In genomic region chr9:128129976-128130590, GRCh38 we compare ENCODE assay signal across 9 cellular contexts. TPM values are rescaled to one million over a fixed set of nuclear protein-coding genes. Genes with fewer than 3 reads are reported as not detected.
DNase-seq lines count a peak whose midpoint lies in the region; ATAC-seq and TF ChIP-seq lines count a peak whose summit lies in the region.
"Not testable (repeated sequence)": the region's sequence is repeated elsewhere in the genome, so short reads cannot be mapped to it uniquely, and the experiment has no call there.
"Had no signal": no experiment of that assay in that cellular context is flagged by ENCODE, and none has a peak within 500 bp of the region (broad histone marks: within the 10 kb centered on the region; RNA-seq: fewer than 3 reads in every experiment).

No MANE protein-coding gene starts in this region.

- POLR2A ChIA-PET in T-cell (lab: Charles Lee), result not testable (repeated sequence)

- H3K4me1 Mint-ChIP-seq in T-cell (peaks cover 28 to 36% (median 34%) of the 10 kb centered on the region in 3 donors), naive B cell (peaks cover 23 to 29% (median 24%) of the 10 kb centered on the region in 3 donors), type B pancreatic cell (ENCODE audit: unreplicated experiment) (peaks cover 40% of the 10 kb centered on the region)

- peaks cover 4 to 19% of the 10 kb centered on the region in 2 donors for H3K4me1 ChIP-seq in ascending aorta

- DNase-seq in T-cell, result peak in 25 of 34 experiments; percentile 19 to 57 (median 36)
- DNase-seq in activated T-cell treated with anti-CD3 and anti-CD28 coated beads for 1 hour (ENCODE audit: low read depth), result peak; percentile 23
- DNase-seq in ascending aorta (ENCODE audit: low spot score in 2 of 2); fibroblast of villous mesenchyme (ENCODE audit: low read depth); type B pancreatic cell (ENCODE audit: extremely low spot score, unreplicated experiment): not testable (repeated sequence)
- peak; percentile 46 for DNase-seq in naive B cell
- DNase-seq in stimulated activated CD4-positive, alpha-beta T cell treated with anti-CD3 and anti-CD28 coated beads, Interleukin-15, amount 100 ng/mL, for 24 hours, result peak; percentile 67

- not testable (repeated sequence) for H3K9me3 ChIP-seq in ascending aorta

- peak overlapping the region; percentile 52 to 95 (median 74) for H3K4me3 Mint-ChIP-seq in T-cell
- H3K4me3 Mint-ChIP-seq in naive B cell, result peak overlapping the region; percentile 41 to 100 (median 79)
- peak overlapping the region; percentile 99 for H3K4me3 Mint-ChIP-seq in type B pancreatic cell

- not testable (repeated sequence) for H3K36me3 ChIP-seq in ascending aorta

- H3K27ac ChIP-seq in ascending aorta, result not testable (repeated sequence)

- H3K36me3 Mint-ChIP-seq in T-cell, naive B cell, type B pancreatic cell: not testable (repeated sequence)

- intact Hi-C loops in ascending aorta (cut with DNase I), result loop anchor here (5.0 kb wide), 2 partner anchors 153 to 192 kb away; partner anchors contain the start of genes COQ4 and TRUB2

- not testable (repeated sequence) for H3K4me3 ChIP-seq in ascending aorta; fibroblast of villous mesenchyme (ENCODE audit: low read depth, low read length)

- ATAC-seq in T-cell (replicated peaks in 1 of 4); naive B cell (ENCODE audit: low read depth in 2 of 2): not testable (repeated sequence)

- not testable (repeated sequence) for H3K27ac Mint-ChIP-seq in T-cell
- H3K27ac Mint-ChIP-seq in naive B cell (peak overlapping the region in 3 of 6 donors; percentile 22 to 62 (median 38)), type B pancreatic cell (peak overlapping the region; percentile 70)

- H3K9me3 Mint-ChIP-seq in T-cell, naive B cell, type B pancreatic cell: not testable (repeated sequence)

- H3K27me3 ChIP-seq in ascending aorta, result not testable (repeated sequence)

- CTCF ChIA-PET in T-cell (lab: Charles Lee), result interaction anchor here in 1 of 2 donors (0.6 kb wide), 1 partner anchor 291 kb away, joined by 3 read pairs; the partner anchor contains the start of gene CERCAM

- H3K27me3 Mint-ChIP-seq in T-cell (peaks cover 0 to 10% of the 10 kb centered on the region in 2 donors), naive B cell (peaks cover 5 to 20% (median 11%) of the 10 kb centered on the region in 3 donors)
- H3K27me3 Mint-ChIP-seq in type B pancreatic cell, result not testable (repeated sequence)

- peak; percentile 5 for TF ChIP-seq CTCF in GM12873 (IDR thresholded peaks at IDR 0.05; ENCODE audit: insufficient read depth, low read depth, low read length, missing control alignments)
- peak in 2 of 3 experiments; percentile 47 to 50 for TF ChIP-seq CTCF in ascending aorta (IDR thresholded peaks at IDR 0.05)
- TF ChIP-seq CTCF in fibroblast of villous mesenchyme (IDR thresholded peaks at IDR 0.05; ENCODE audit: insufficient read depth, low read depth, low read length), result peak; percentile 26
- TF ChIP-seq CTCF in type B pancreatic cell (conservative IDR thresholded peaks at IDR 0.05), result peak; percentile 69

RNA-seq across cellular contexts. Expression of gene PTGES2, which starts 2.6 kb away (rescaled TPM):
- 10 to 100 TPM; 60.2 to 91.7 (median 79.2) TPM for total RNA-seq in T-cell
- 97.2 TPM for total RNA-seq in ascending aorta
- 43.6 and 58.6 TPM in 2 replicates for total RNA-seq in fibroblast of villous mesenchyme
- polyA plus RNA-seq in naive B cell (ENCODE audit: low read depth in 6 of 6), result 10 to 100 TPM; 31.1 to 63.8 (median 40.8) TPM
- 67.2 and 85.0 TPM in 2 replicates for total RNA-seq in type B pancreatic cell (ENCODE audit: low replicate concordance)

RNA-seq across cellular contexts. Expression of gene LCN2, which starts 19.2 kb away (rescaled TPM):
- total RNA-seq in T-cell, result not detected
- total RNA-seq in ascending aorta, result not detected
- not detected in 2 replicates for total RNA-seq in fibroblast of villous mesenchyme
- polyA plus RNA-seq in naive B cell (ENCODE audit: low read depth in 6 of 6), result 1 to 10 TPM in 2 of 6 donors, under 1 TPM in 1, not detected in 3; 0.44 to 1.2 (median 1.2) TPM
- total RNA-seq in type B pancreatic cell (ENCODE audit: low replicate concordance), result 10.7 and 12.4 TPM in 2 replicates
- total RNA-seq: endothelial cell of umbilical vein had no signal
- polyA plus RNA-seq: endothelial cell of umbilical vein had no signal

RNA-seq across cellular contexts. Expression of gene BBLN, which starts 30.0 kb away (rescaled TPM):
- total RNA-seq in T-cell (10 to 100 TPM; 50.0 to 85.9 (median 81.4) TPM), ascending aorta (389 TPM), fibroblast of villous mesenchyme (19.4 and 30.3 TPM in 2 replicates), type B pancreatic cell (ENCODE audit: low replicate concordance) (108 and 150 TPM in 2 replicates)
- 10 to 100 TPM; 74.7 to 98.3 (median 93.5) TPM for polyA plus RNA-seq in naive B cell (ENCODE audit: low read depth in 6 of 6)

Comparison
In these comparisons a context has a peak if more than half of its experiments do, and no peak if none do; other contexts are left out.
1. CTCF ChIP-seq: peak in every context shown above with its lines; median percentile 69 in type B pancreatic cell; 48 in ascending aorta; 26 in fibroblast of villous mesenchyme; 5 in GM12873.